8 cellular contexts compared by ENCODE assay signal in the genomic region with DNA sequence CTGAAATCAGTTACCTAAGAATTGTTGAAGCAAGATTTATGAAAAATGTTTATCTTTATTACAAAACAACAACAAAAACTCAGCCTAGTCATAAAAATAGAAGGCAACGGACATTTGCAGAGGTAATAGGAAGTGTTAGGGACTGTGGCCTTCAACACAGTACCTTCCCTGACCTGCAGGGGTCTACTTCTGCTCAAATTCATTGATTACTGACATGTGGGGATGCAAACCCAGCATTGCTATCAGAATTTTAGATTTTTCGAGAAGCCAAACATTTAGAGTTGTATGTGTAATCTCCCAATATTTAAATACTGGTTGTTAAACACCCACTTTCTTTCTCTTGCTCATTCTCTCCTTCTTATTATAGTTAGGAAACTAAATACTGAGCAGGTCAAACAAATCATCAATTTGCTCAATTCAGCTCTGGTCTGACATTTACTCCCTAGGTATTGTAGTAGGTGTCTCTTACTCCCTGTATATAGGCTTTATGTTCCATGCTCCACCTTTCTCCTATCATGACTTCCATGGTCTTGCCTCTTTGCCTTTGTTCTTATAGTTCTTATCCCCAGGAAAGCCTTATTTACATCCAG.
DNase-seq lines count a peak whose midpoint lies in the region; ATAC-seq and TF ChIP-seq lines count a peak whose summit lies in the region.

No MANE protein-coding gene starts in this region.

- no peak overlapping the region for H3K4me3 ChIP-seq in fibroblast of the aortic adventitia (ENCODE audit: low read depth, low read length)
- no peak overlapping the region for H3K4me3 ChIP-seq in upper lobe of right lung

- DNase-seq in DMS 273 (lab: John Stamatoyannopoulos, UW; ENCODE audit: unreplicated experiment) (peak; percentile 38), DMS 273 treated with DMSO at 0.1 percent for 48 hours (lab: John Stamatoyannopoulos, UW) (no peak), T-helper 9 cell (peak; percentile 16), fibroblast of the aortic adventitia (ENCODE audit: low read depth) (no peak), upper lobe of right lung (no peak), NCI-H226 (no peak), GOT3 (lab: John Stamatoyannopoulos, UW) (no peak)

- H3K4me1 ChIP-seq in upper lobe of right lung, result no peaks in the 10 kb centered on the region

- ATAC-seq in HG03045 (IDR thresholded peaks at IDR 0.05; ENCODE audit: unreplicated experiment), result peak; percentile 62
- ATAC-seq in upper lobe of right lung, result peak; percentile 55

- TF ChIP-seq CTCF in fibroblast of the aortic adventitia (IDR thresholded peaks at IDR 0.05; ENCODE audit: insufficient read depth, low read length) (peak; percentile 48), upper lobe of right lung (IDR thresholded peaks at IDR 0.05) (peak; percentile 47)

- no peak overlapping the region for H3K27ac ChIP-seq in upper lobe of right lung

- H3K36me3 ChIP-seq in upper lobe of right lung, result no peaks in the 10 kb centered on the region

- intact Hi-C loops in upper lobe of right lung (cut with DNase I), result no loop called here

- H3K9me3 ChIP-seq in upper lobe of right lung, result no peaks in the 10 kb centered on the region

- no peaks in the 10 kb centered on the region for H3K27me3 ChIP-seq in upper lobe of right lung

Comparison
In these comparisons a context has a peak if more than half of its experiments do, and no peak if none do; other contexts are left out.
1. DNase-seq: peak in DMS 273 (single experiment) and T-helper 9 cell (single experiment); none in DMS 273 treated with DMSO at 0.1 percent for 48 hours (single experiment), fibroblast of the aortic adventitia (single experiment), upper lobe of right lung (single experiment), NCI-H226 (single experiment) and GOT3 (single experiment).